Comparison of ENCODE assay signal across 21 cellular contexts in genomic region chr15:89501646-89502045, GRCh38. TPM values are rescaled to one million over a fixed set of nuclear protein-coding genes. Genes with fewer than 3 reads are reported as not detected.
DNase-seq lines count a peak whose midpoint lies in the region; ATAC-seq and TF ChIP-seq lines count a peak whose summit lies in the region.
"Had no signal": no experiment of that assay in that cellular context is flagged by ENCODE, and none has a peak within 500 bp of the region (broad histone marks: within the 10 kb centered on the region; RNA-seq: fewer than 3 reads in every experiment).

No MANE protein-coding gene starts in this region.

- TF ChIP-seq POLR2A in IMR-90 (IDR thresholded peaks at IDR 0.05; ENCODE audit: low read depth, low read length), result no peak
- TF ChIP-seq POLR2A in breast epithelium (IDR thresholded peaks at IDR 0.05), result no peak

- H4K91ac ChIP-seq in H9 (ENCODE audit: insufficient read length, low read depth, low read length) (no peak overlapping the region), IMR-90 (ENCODE audit: insufficient read depth, low read depth, low read length) (no peak overlapping the region)

- TF ChIP-seq CTCF in H9 (conservative IDR thresholded peaks at IDR 0.05) (no peak), IMR-90 (conservative IDR thresholded peaks at IDR 0.05; ENCODE audit: low read depth, low read length) (no peak), breast epithelium (IDR thresholded peaks at IDR 0.05) (no peak)

- no peaks in the 10 kb centered on the region; a peak in 2 of 5 replicates for H3K9me3 Mint-ChIP-seq in H9
- H3K9me3 Mint-ChIP-seq: CD8-positive, alpha-beta T cell; HFFc6 had no signal

- CTCF ChIA-PET in IMR-90 (lab: Yijun Ruan, JAX), result no interaction called here

- H3K27me3 ChIP-seq in H9 (ENCODE audit: insufficient read depth, low read length) (no peaks in the 10 kb centered on the region; the same call in 1 of the 2 replicates), IMR-90 (ENCODE audit: control insufficient read depth, insufficient read depth, low read length) (peaks cover 39% of the 10 kb centered on the region), esophagus (ENCODE audit: control insufficient read depth in 1 of 2, insufficient read depth in 2 of 2, low read length in 2 of 2) (no peaks in the 10 kb centered on the region), breast epithelium (peaks cover 0 to 18% of the 10 kb centered on the region in 2 donors)

- H4K5ac ChIP-seq in H9 (ENCODE audit: insufficient read length, low read depth, low read length), result no peak overlapping the region
- H4K5ac ChIP-seq in IMR-90 (ENCODE audit: low read depth, low read length), result no peak overlapping the region

- no peak overlapping the region for H3T11ph ChIP-seq in H9 (ENCODE audit: low read length)

- H3K9me3 ChIP-seq in H9 (ENCODE audit: control insufficient read depth, low read depth, low read length) (no peaks in the 10 kb centered on the region), IMR-90 (ENCODE audit: control insufficient read depth, insufficient read depth, low read length) (no peaks in the 10 kb centered on the region), esophagus (ENCODE audit: control insufficient read depth in 2 of 2, insufficient read depth in 1 of 2, low read depth in 1 of 2, low read length in 1 of 2) (no peaks in the 10 kb centered on the region), breast epithelium (no peaks in the 10 kb centered on the region)
- H3K9me3 ChIP-seq: A549 had no signal

- DNase-seq in H9 (peak; percentile 6), IMR-90 (no peak), mesenteric fat pad (ENCODE audit: low spot score) (peak; percentile 37), breast epithelium (ENCODE audit: low spot score in 2 of 2) (no peak), posterior cingulate gyrus (no peak)
- DNase-seq in stimulated activated CD4-positive, alpha-beta T cell treated with anti-CD3 and anti-CD28 coated beads, Interleukin-2, amount 100 ng/mL, for 24 hours, result no peak
- DNase-seq: CD8-positive, alpha-beta T cell; COR-L47; DMS153; DMS79 treated with DMSO at 0.1 percent for 48 hours; EL; HCEC 1CT; HFFc6 had no signal

- no peak overlapping the region for H3K23ac ChIP-seq in H9 (ENCODE audit: insufficient read length, low read depth, low read length)
- H3K23ac ChIP-seq in IMR-90 (ENCODE audit: low read depth, low read length), result no peak overlapping the region

- H2AK5ac ChIP-seq in H9 (ENCODE audit: insufficient read length, low read length) (no peak overlapping the region), IMR-90 (ENCODE audit: low read depth, low read length) (peak overlapping the region; percentile 10; the same call in 1 of the 2 replicates)

- H3K4me1 ChIP-seq in H9 (ENCODE audit: insufficient read depth, low read length) (no peaks in the 10 kb centered on the region), IMR-90 (ENCODE audit: control insufficient read depth, insufficient read depth, low read length) (no peaks in the 10 kb centered on the region), esophagus (ENCODE audit: control insufficient read depth in 2 of 2, insufficient read depth in 2 of 2, low read length in 1 of 2) (peaks cover 2 to 18% of the 10 kb centered on the region in 2 donors), breast epithelium (no peaks in the 10 kb centered on the region)

- POLR2A ChIA-PET in IMR-90 (lab: Charles Lee; ENCODE audit: unreplicated experiment), result no interaction called here

- TF ChIP-seq RAD21 in IMR-90 (IDR thresholded peaks at IDR 0.05; ENCODE audit: low read length), result no peak

- H3K79me1 ChIP-seq in H9 (ENCODE audit: insufficient read depth, low read depth, low read length, poor library complexity, severe bottlenecking), result no peaks in the 10 kb centered on the region
- no peaks in the 10 kb centered on the region for H3K79me1 ChIP-seq in IMR-90 (ENCODE audit: low read depth in 1 of 2, low read length in 2 of 2)

- H3K56ac ChIP-seq in H9 (ENCODE audit: insufficient read length, low read depth, low read length) (no peak overlapping the region), IMR-90 (ENCODE audit: extremely low read depth, insufficient read depth, low read length) (no peak overlapping the region)

- H3K36me3 Mint-ChIP-seq in H9 (ENCODE audit: insufficient read depth in 1 of 3, low read depth in 3 of 3), result no peaks in the 10 kb centered on the region
- H3K36me3 Mint-ChIP-seq: CD14-positive monocyte; CD8-positive, alpha-beta T cell had no signal

- H4K8ac ChIP-seq in H9 (replicated peaks; ENCODE audit: insufficient read length, low read depth, low read length), result no peak overlapping the region
- H4K8ac ChIP-seq in IMR-90 (ENCODE audit: low read depth in 2 of 2, low read length in 2 of 2), result no peak overlapping the region

- dilution Hi-C loops in IMR-90 (cut with HindIII; ENCODE audit: low sequenced_read_pairs, unreplicated experiment), result no loop called here

- no peak overlapping the region for H3K4me3 ChIP-seq in IMR-90 (ENCODE audit: insufficient read depth, low read depth, low read length)
- peak overlapping the region in 1 of 2 donors; percentile 1 for H3K4me3 ChIP-seq in esophagus (ENCODE audit: low read depth in 1 of 2, low read length in 2 of 2)
- no peak overlapping the region for H3K4me3 ChIP-seq in breast epithelium
- H3K4me3 ChIP-seq: A549 had no signal

- H3K4ac ChIP-seq in H9 (ENCODE audit: low read depth, low read length) (no peak overlapping the region), IMR-90 (ENCODE audit: low read depth, low read length) (no peak overlapping the region)

- H2BK15ac ChIP-seq in H9 (ENCODE audit: low read depth, low read length) (no peak overlapping the region), IMR-90 (ENCODE audit: low read depth, low read length) (no peak overlapping the region)

- H3K23me2 ChIP-seq in H9 (ENCODE audit: insufficient read length, low read depth, low read length, poor library complexity, severe bottlenecking), result peaks cover 2% of the 10 kb centered on the region

- H3K27ac ChIP-seq in H9 (ENCODE audit: insufficient read length, low read depth, low read length) (no peak overlapping the region), IMR-90 (ENCODE audit: insufficient read depth, low read length) (no peak overlapping the region), esophagus (ENCODE audit: low read depth in 2 of 2, low read length in 1 of 2) (peak overlapping the region; percentile 91 to 97), breast epithelium (no peak overlapping the region)

- in situ Hi-C loops in IMR-90 (cut with MboI; ENCODE audit: low sequenced_read_pairs), result no loop called here

- ATAC-seq in IMR-90 (ENCODE audit: low read depth) (no peak), GM19023 (IDR thresholded peaks at IDR 0.05; ENCODE audit: unreplicated experiment) (no peak)
- ATAC-seq: A549; CD8-positive, alpha-beta T cell had no signal

- no peak overlapping the region for H2AK9ac ChIP-seq in IMR-90 (replicated peaks; ENCODE audit: low read depth, low read length, poor library complexity)

- H3K14ac ChIP-seq in H9 (ENCODE audit: insufficient read depth, low read length) (no peak overlapping the region), IMR-90 (replicated peaks; ENCODE audit: low read depth, low read length) (no peak overlapping the region)

- H3K4me1 Mint-ChIP-seq in H9, result peaks cover 3% of the 10 kb centered on the region in 2 experiments; a peak in 2 of 4 replicates

- WGBS in H9 (ENCODE audit: extremely low coverage, insufficient read length, low lambda C conversion rate), result no CpG with 5 or more reads among the region's 5 CpGs
- WGBS in IMR-90 (ENCODE audit: extremely low coverage in 2 of 2, insufficient read length in 1 of 2), 2 experiments, result 100% methylated on average over 1 of the region's 5 CpGs; no CpG with 5 or more reads in 1 of the 2 experiments
- 79 to 91% methylated on average over 5 of the region's 5 CpGs for WGBS in esophagus, 2 donors

- H3K79me2 ChIP-seq in H9 (ENCODE audit: insufficient read depth, low read length), result no peaks in the 10 kb centered on the region

- no peak overlapping the region for H2BK120ac ChIP-seq in H9 (ENCODE audit: low read depth, low read length, poor library complexity, severe bottlenecking)
- H2BK120ac ChIP-seq in IMR-90 (ENCODE audit: low read depth, low read length), result no peak overlapping the region

- no peak overlapping the region for H3K18ac ChIP-seq in H9 (ENCODE audit: insufficient read length, low read depth, low read length)
- H3K18ac ChIP-seq in IMR-90 (ENCODE audit: low read depth, low read length), result no peak overlapping the region

- peaks cover 37% of the 10 kb centered on the region for H3K27me3 Mint-ChIP-seq in H9 (ENCODE audit: low read depth)

- H2AFZ ChIP-seq in H9 (ENCODE audit: low read length) (no peak overlapping the region), IMR-90 (replicated peaks; ENCODE audit: low read length, poor library complexity) (no peak overlapping the region)

- H2BK20ac ChIP-seq in H9 (ENCODE audit: low read depth, low read length, poor library complexity, severe bottlenecking) (no peak overlapping the region), IMR-90 (ENCODE audit: low read depth, low read length) (no peak overlapping the region)

- H3K4me2 ChIP-seq in H9 (ENCODE audit: insufficient read depth, insufficient read length, low read length) (no peak overlapping the region), IMR-90 (ENCODE audit: low read depth, low read length) (no peak overlapping the region)
- H3K4me2 ChIP-seq: A549 had no signal

- H4K20me1 ChIP-seq in H9 (ENCODE audit: control insufficient read depth, insufficient read depth, insufficient read length), result no peaks in the 10 kb centered on the region
- no peaks in the 10 kb centered on the region for H4K20me1 ChIP-seq in IMR-90 (ENCODE audit: insufficient read depth, low read length)

- no peak overlapping the region for H2BK12ac ChIP-seq in H9 (ENCODE audit: insufficient read length, low read depth, low read length)

- BruUV-seq in IMR-90 (replicated peaks; lab: Mats Ljungman, UMichigan), result no TSS peak

- no peaks in the 10 kb centered on the region for H3K9me1 ChIP-seq in IMR-90 (ENCODE audit: insufficient read depth, low read length)

- no peak overlapping the region for H3K27ac Mint-ChIP-seq in H9
- H3K27ac Mint-ChIP-seq: CD14-positive monocyte; CD8-positive, alpha-beta T cell; HFFc6 had no signal

- intact Hi-C loops in IMR-90 (cut with micrococcal nuclease), result no loop called here
- intact Hi-C loops in breast epithelium (cut with DNase I; ENCODE audit: low total_unique reads), result no loop called here
- intact Hi-C loops in posterior cingulate gyrus (cut with DNase I), result no loop called here

- H3K36me3 ChIP-seq in IMR-90 (ENCODE audit: control insufficient read depth, insufficient read depth, low read length), result no peaks in the 10 kb centered on the region
- no peaks in the 10 kb centered on the region for H3K36me3 ChIP-seq in esophagus (ENCODE audit: control insufficient read depth in 2 of 2, insufficient read depth in 2 of 2, low read length in 1 of 2)
- no peaks in the 10 kb centered on the region for H3K36me3 ChIP-seq in breast epithelium

- H3K9ac ChIP-seq in H9 (ENCODE audit: extremely low read depth, insufficient read length, low read length) (no peak overlapping the region), IMR-90 (ENCODE audit: low read depth, low read length) (no peak overlapping the region)

- H3K4me3 Mint-ChIP-seq in H9, result no peak overlapping the region
- H3K4me3 Mint-ChIP-seq: CD14-positive monocyte; CD8-positive, alpha-beta T cell; HFFc6 had no signal

- H2BK5ac ChIP-seq in H9 (ENCODE audit: insufficient read length, low read length) (no peak overlapping the region), IMR-90 (ENCODE audit: low read depth, low read length, poor library complexity, severe bottlenecking) (no peak overlapping the region)

RNA-seq across cellular contexts. Expression of gene RHCG, which starts 5.3 kb away (rescaled TPM):
- total RNA-seq in H9 (2021) (0.28 and 0.31 TPM in 2 replicates), IMR-90 (2012; rRNA removed) (not detected in 2 replicates), mesenteric fat pad (5.7 TPM), breast epithelium (1 to 10 TPM in 1 of 3 donors, under 1 TPM in 2; 0.16 to 1.5 (median 0.66) TPM)
- polyA plus RNA-seq in IMR-90 (2012; rRNA removed) (not detected in 2 replicates), esophagus (1,000 to 10,000 TPM; 3,283 to 3,991 TPM)
- not detected in 2 replicates for polyA plus RNA-seq in IMR-90 (2012; cell fraction: cytosol; rRNA removed)
- polyA plus RNA-seq in IMR-90 (2012; cell fraction: nucleus; rRNA removed; ENCODE audit: low replicate concordance), result not detected in 2 replicates
- total RNA-seq: CD8-positive, alpha-beta T cell; H1; HFFc6; HT1080 had no signal
- polyA plus RNA-seq: AG04450, BJ, CD14-positive monocyte had no signal

Comparison
In these comparisons a context has a peak if more than half of its experiments do, and no peak if none do; other contexts are left out.
1. DNase-seq: peak in H9 (single experiment) and mesenteric fat pad (single experiment); none in IMR-90 (single experiment), breast epithelium (0 of 2), stimulated activated CD4-positive, alpha-beta T cell treated with anti-CD3 and anti-CD28 coated beads, Interleukin-2, amount 100 ng/mL, for 24 hours (0 of 2) and posterior cingulate gyrus (0 of 10).
2. H3K27ac ChIP-seq: peak in esophagus (2 of 2); none in H9 (single experiment), IMR-90 (single experiment) and breast epithelium (0 of 2).